Comparison of ENCODE assay signal across 28 cellular contexts in the genomic region with DNA sequence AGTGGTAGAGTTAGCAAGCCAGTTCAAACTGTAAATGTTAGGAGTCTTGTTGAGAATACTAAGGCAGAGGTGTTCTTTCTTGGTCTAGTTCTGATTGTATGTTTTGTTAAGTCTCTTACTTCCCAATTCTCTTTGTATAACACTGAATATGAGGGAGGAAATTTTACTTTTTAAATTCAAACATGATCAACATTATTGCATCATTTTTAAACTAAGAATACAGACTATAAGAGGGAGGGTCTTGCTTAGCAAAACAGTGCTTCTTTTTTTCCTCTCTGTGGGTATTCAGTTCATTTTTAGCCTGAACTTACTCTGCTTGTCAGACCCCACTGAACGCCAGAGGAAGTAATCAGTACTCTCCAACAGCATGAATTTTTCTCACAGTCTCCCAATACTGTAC.
"Had no signal": no experiment of that assay in that cellular context is flagged by ENCODE, and none has a peak within 500 bp of the region (broad histone marks: within the 10 kb centered on the region; RNA-seq: fewer than 3 reads in every experiment).

No MANE protein-coding gene starts in this region.

- H3K27me3 ChIP-seq: colonic mucosa, dorsolateral prefrontal cortex, esophagus muscularis mucosa, esophagus squamous epithelium, foreskin keratinocyte, gastrocnemius medialis, gastroesophageal sphincter, heart left ventricle, heart right ventricle had no signal

- H3K4me3 ChIP-seq: colonic mucosa, coronary artery, dorsolateral prefrontal cortex, esophagus muscularis mucosa, esophagus squamous epithelium, gastrocnemius medialis, gastroesophageal sphincter, heart left ventricle, heart right ventricle had no signal

- H3K36me3 ChIP-seq: colonic mucosa, esophagus muscularis mucosa, esophagus squamous epithelium, gastrocnemius medialis, gastroesophageal sphincter, heart left ventricle, heart right ventricle had no signal

- H3K4me1 ChIP-seq: colonic mucosa, esophagus muscularis mucosa, esophagus squamous epithelium, foreskin keratinocyte, gastrocnemius medialis, gastroesophageal sphincter, heart left ventricle, heart right ventricle had no signal

- H3K9me3 ChIP-seq: colonic mucosa, esophagus muscularis mucosa, esophagus squamous epithelium, gastrocnemius medialis, gastroesophageal sphincter, heart left ventricle, heart right ventricle had no signal

- H3K27ac ChIP-seq: colonic mucosa, coronary artery, dorsolateral prefrontal cortex, epithelial cell of prostate, esophagus muscularis mucosa, esophagus squamous epithelium, foreskin keratinocyte, gastrocnemius medialis, gastroesophageal sphincter, heart left ventricle, heart right ventricle had no signal

- FAIRE-seq: colon, endometrium, endothelial cell of umbilical vein, frontal cortex had no signal

- DNase-seq: colonic mucosa; cortex of kidney; dermis blood vessel endothelial cell; dorsolateral prefrontal cortex; effector CD4-positive, alpha-beta T cell; effector CD8-positive, alpha-beta T cell; effector memory CD4-positive, alpha-beta T cell; effector memory CD8-positive, alpha-beta T cell; endodermal cell; erythroblast; esophagus squamous epithelium; foreskin fibroblast; foreskin keratinocyte; foreskin melanocyte; gastrocnemius medialis; glutamatergic neuron; head of caudate nucleus; heart left ventricle; heart right ventricle had no signal

- ATAC-seq: effector memory CD8-positive, alpha-beta T cell; esophagus mucosa; foreskin keratinocyte; gastrocnemius medialis; gastroesophageal sphincter; heart left ventricle; heart right ventricle had no signal
